ENCODE assay signal across 19 cellular contexts in genomic region chr2:23794234-23794633, GRCh38.
DNase-seq lines count a peak whose midpoint lies in the region; ATAC-seq, FAIRE-seq and TF ChIP-seq lines count a peak whose summit lies in the region.
"Had no signal": no experiment of that assay in that cellular context is flagged by ENCODE, and none has a peak within 500 bp of the region (broad histone marks: within the 10 kb centered on the region; RNA-seq: fewer than 3 reads in every experiment).

No MANE protein-coding gene starts in this region.

- H4K20me1 ChIP-seq in IMR-90 (ENCODE audit: insufficient read depth, low read length): peaks cover 3% of the 10 kb centered on the region; the same call in 1 of the 2 replicates
- H4K20me1 ChIP-seq in K562 (replicated peaks; ENCODE audit: control insufficient read depth, insufficient read depth, low read length): no peaks in the 10 kb centered on the region
- H4K20me1 ChIP-seq: BLaER1 had no signal

- intact Hi-C loops in IMR-90 (cut with micrococcal nuclease) (no loop called here), K562 (cut with micrococcal nuclease) (no loop called here)

- H2BK15ac ChIP-seq in IMR-90 (ENCODE audit: low read depth, low read length): no peak overlapping the region

- TF ChIP-seq CTCF in A549 (IDR thresholded peaks at IDR 0.05): no peak
- no peak for TF ChIP-seq CTCF in IMR-90 (conservative IDR thresholded peaks at IDR 0.05; ENCODE audit: low read depth, low read length)
- TF ChIP-seq CTCF in K562 (IDR thresholded peaks at IDR 0.05 in 2 of 3, conservative IDR thresholded peaks at IDR 0.05 in 1 of 3; ENCODE audit: insufficient read depth in 2 of 3, low read depth in 1 of 3, low read length in 3 of 3): no peak

- no peak overlapping the region for H4K91ac ChIP-seq in IMR-90 (ENCODE audit: insufficient read depth, low read depth, low read length)

- H3K23ac ChIP-seq in IMR-90 (ENCODE audit: low read depth, low read length): no peak overlapping the region

- CTCF ChIA-PET in A549 (lab: Yijun Ruan, JAX) (interaction anchor here (0.9 kb wide), 1 partner anchor 13 kb away, joined by 3 read pairs; no protein-coding TSS in a partner anchor), IMR-90 (lab: Yijun Ruan, JAX) (no interaction called here), K562 (lab: Yijun Ruan, JAX; ENCODE audit: low intra/inter-chr PET ratio) (no interaction called here)

- ATAC-seq in A549 (no peak), IMR-90 (ENCODE audit: low read depth) (no peak), K562 (peak; percentile 15; the same call in 1 of the 3 replicates), HG02623 (IDR thresholded peaks at IDR 0.05; ENCODE audit: unreplicated experiment) (no peak)
- ATAC-seq: CD8-positive, alpha-beta T cell; GM12878 had no signal

- H2AFZ ChIP-seq in IMR-90 (replicated peaks; ENCODE audit: low read length, poor library complexity) (no peak overlapping the region), K562 (ENCODE audit: low read depth, low read length) (no peak overlapping the region)

- no peaks in the 10 kb centered on the region for H3K36me3 ChIP-seq in IMR-90 (ENCODE audit: control insufficient read depth, insufficient read depth, low read length)
- peaks cover 6% of the 10 kb centered on the region; the same call in 2 of the 3 replicates for H3K36me3 ChIP-seq in K562 (ENCODE audit: control insufficient read depth, insufficient read depth, low read length)
- H3K36me3 ChIP-seq: BE2C had no signal

- H2AK9ac ChIP-seq in IMR-90 (replicated peaks; ENCODE audit: low read depth, low read length, poor library complexity): no peak overlapping the region

- H3K79me2 ChIP-seq in K562 (ENCODE audit: control insufficient read depth, insufficient read depth, low read length): no peaks in the 10 kb centered on the region

- H4K5ac ChIP-seq in IMR-90 (ENCODE audit: low read depth, low read length): no peak overlapping the region

- H3K79me1 ChIP-seq in IMR-90 (ENCODE audit: low read depth in 1 of 2, low read length in 2 of 2): peaks cover 8 to 9% of the 10 kb centered on the region in 2 experiments; a peak in 2 of 4 replicates

- H3K27ac ChIP-seq in A549 (0 out of 6 replicates have a peak overlapping the region, but pooled peaks of 1 of the 2 experiments have one; percentile 6), IMR-90 (ENCODE audit: insufficient read depth, low read length) (no peak overlapping the region), K562 (ENCODE audit: extremely low read depth, low read depth, low read length) (no peak overlapping the region), caudate nucleus (ENCODE audit: low read depth, low read length) (no peak overlapping the region)
- H3K27ac ChIP-seq: 22Rv1, BLaER1 had no signal

- TF ChIP-seq RAD21 in A549 (conservative IDR thresholded peaks at IDR 0.05 in 1 of 2, IDR thresholded peaks at IDR 0.05 in 1 of 2) (no peak), IMR-90 (IDR thresholded peaks at IDR 0.05; ENCODE audit: low read length) (no peak), K562 (CRISPR knock-in tag; conservative IDR thresholded peaks at IDR 0.05 in 1 of 2, IDR thresholded peaks at IDR 0.05 in 1 of 2) (no peak)

- TF ChIP-seq EP300 in A549 (IDR thresholded peaks at IDR 0.05) (no peak), K562 (IDR thresholded peaks at IDR 0.05; ENCODE audit: low read length) (no peak)

- in situ Hi-C loops in IMR-90 (cut with MboI; ENCODE audit: low sequenced_read_pairs): no loop called here
- in situ Hi-C loops in K562 (cut with MboI): no loop called here

- H3K4ac ChIP-seq in IMR-90 (ENCODE audit: low read depth, low read length): peak overlapping the region; percentile 7; the same call in 1 of the 2 replicates

- H2AK5ac ChIP-seq in IMR-90 (ENCODE audit: low read depth, low read length): peak overlapping the region; percentile 20; the same call in 1 of the 2 replicates

- H2BK20ac ChIP-seq in IMR-90 (ENCODE audit: low read depth, low read length): no peak overlapping the region

- H3K9ac ChIP-seq in IMR-90 (ENCODE audit: low read depth, low read length): no peak overlapping the region
- H3K9ac ChIP-seq in K562 (ENCODE audit: insufficient read depth in 1 of 2, low read depth in 2 of 2, low read length in 2 of 2): no peak overlapping the region
- H3K9ac ChIP-seq: BLaER1 had no signal

- FAIRE-seq in A549 (lab: Jason Lieb, UNC): no peak
- FAIRE-seq in K562 (lab: Jason Lieb, UNC): no peak
- FAIRE-seq: D721Med, GM12878, GM12892, GM18507 had no signal

- dilution Hi-C loops in IMR-90 (cut with HindIII; ENCODE audit: low sequenced_read_pairs, unreplicated experiment): no loop called here

- no peak overlapping the region for H3K14ac ChIP-seq in IMR-90 (replicated peaks; ENCODE audit: low read depth, low read length)

- POLR2A ChIA-PET in A549 (lab: Yijun Ruan, JAX) (no interaction called here), IMR-90 (lab: Charles Lee; ENCODE audit: unreplicated experiment) (no interaction called here), K562 (lab: Yijun Ruan, JAX) (no interaction called here)

- H2BK5ac ChIP-seq in IMR-90 (ENCODE audit: low read depth, low read length, poor library complexity, severe bottlenecking): no peak overlapping the region

- no peak overlapping the region; a peak in 1 of 4 replicates for H4K8ac ChIP-seq in IMR-90 (ENCODE audit: low read depth in 2 of 2, low read length in 2 of 2)

- no peaks in the 10 kb centered on the region for H3K9me3 ChIP-seq in A549
- H3K9me3 ChIP-seq in IMR-90 (ENCODE audit: control insufficient read depth, insufficient read depth, low read length): no peaks in the 10 kb centered on the region
- H3K9me3 ChIP-seq in K562 (replicated peaks; ENCODE audit: control insufficient read depth, insufficient read depth, low read depth, low read length): no peaks in the 10 kb centered on the region
- H3K9me3 ChIP-seq: BE2C, BLaER1, Caco-2 had no signal

- H3K56ac ChIP-seq in IMR-90 (ENCODE audit: extremely low read depth, insufficient read depth, low read length): no peak overlapping the region

- peak overlapping the region; percentile 55; the same call in 1 of the 2 replicates for H3K18ac ChIP-seq in IMR-90 (ENCODE audit: low read depth, low read length)

- no TSS peak for BruUV-seq in IMR-90 (replicated peaks; lab: Mats Ljungman, UMichigan)
- no TSS peak for BruUV-seq in K562 (replicated peaks; lab: Mats Ljungman, UMichigan)

- WGBS in A549 (ENCODE audit: missing lambda C conversion rate): 96% methylated on average over 1 of the region's 1 CpG
- no CpG with 5 or more reads among the region's 1 CpG for WGBS in IMR-90 (ENCODE audit: extremely low coverage in 2 of 2, insufficient read length in 1 of 2), 2 experiments
- 87% methylated on average over 1 of the region's 1 CpG for whole genome bisulfite sequencing in K562 (ENCODE audit: insufficient coverage, low coverage, missing lambda C conversion rate)

- peaks cover 23% of the 10 kb centered on the region for H3K4me1 ChIP-seq in A549
- H3K4me1 ChIP-seq in IMR-90 (ENCODE audit: control insufficient read depth, insufficient read depth, low read length): peaks cover 9% of the 10 kb centered on the region
- peaks cover 4 to 19% of the 10 kb centered on the region in 2 experiments; a peak in 3 of 5 replicates for H3K4me1 ChIP-seq in K562 (replicated peaks in 1 of 2; ENCODE audit: control insufficient read depth in 2 of 2, insufficient read depth in 2 of 2, low read length in 2 of 2)
- H3K4me1 ChIP-seq: BE2C, BLaER1 had no signal

- no peaks in the 10 kb centered on the region for H3K27me3 ChIP-seq in IMR-90 (ENCODE audit: control insufficient read depth, insufficient read depth, low read length)
- no peaks in the 10 kb centered on the region for H3K27me3 ChIP-seq in K562 (ENCODE audit: control insufficient read depth in 2 of 2, insufficient read depth in 2 of 2, low read length in 2 of 2)
- H3K27me3 ChIP-seq: BE2C, BLaER1 had no signal

- H3K9me1 ChIP-seq in IMR-90 (ENCODE audit: insufficient read depth, low read length): peaks cover 3% of the 10 kb centered on the region; the same call in 1 of the 2 replicates
- H3K9me1 ChIP-seq in K562 (ENCODE audit: control insufficient read depth, insufficient read depth, low read length): no peaks in the 10 kb centered on the region

- H3K4me2 ChIP-seq in A549 (no peak overlapping the region), IMR-90 (ENCODE audit: low read depth, low read length) (no peak overlapping the region), K562 (ENCODE audit: insufficient read depth, low read length) (no peak overlapping the region)
- H3K4me2 ChIP-seq: BLaER1 had no signal

- H2BK120ac ChIP-seq in IMR-90 (ENCODE audit: low read depth, low read length): no peak overlapping the region

- TF ChIP-seq POLR2A in A549 (IDR thresholded peaks at IDR 0.05; ENCODE audit: low read length) (no peak), IMR-90 (IDR thresholded peaks at IDR 0.05; ENCODE audit: low read depth, low read length) (no peak), K562 (conservative IDR thresholded peaks at IDR 0.05) (no peak)

- DNase-seq in A549 (ENCODE audit: low read depth in 1 of 2, low spot score in 1 of 2) (no peak), IMR-90 (no peak), K562 (ENCODE audit: extremely low read depth in 1 of 4, low spot score in 3 of 4) (no peak), caudate nucleus (lab: John Stamatoyannopoulos, UW) (no peak)
- DNase-seq: ACHN; BE2C; C1 segment of cervical spinal cord; Caco-2; Calu3; CD4-positive, alpha-beta T cell; CD8-positive, alpha-beta T cell; DMS79 treated with DMSO at 0.1 percent for 48 hours had no signal

- H3K4me3 ChIP-seq in A549: no peak overlapping the region
- H3K4me3 ChIP-seq in IMR-90 (ENCODE audit: insufficient read depth, low read depth, low read length): no peak overlapping the region
- no peak overlapping the region for H3K4me3 ChIP-seq in K562
- H3K4me3 ChIP-seq: BLaER1, GM12878 had no signal

TF ChIP-seq in A549, 52 proteins besides CTCF, POLR2A, EP300 and RAD21:
- no peak for TF ChIP-seq HEYL (CRISPR knock-in tag; IDR thresholded peaks at IDR 0.05)
- no peak for TF ChIP-seq JUN (IDR thresholded peaks at IDR 0.05)
- TF ChIP-seq MAFK (IDR thresholded peaks at IDR 0.05; ENCODE audit: partially characterized antibody): peak; percentile 56
- no peak for TF ChIP-seq HDAC2 (IDR thresholded peaks at IDR 0.05)

TF ChIP-seq in K562, 482 proteins besides CTCF, POLR2A, EP300 and RAD21:
- TF ChIP-seq C11orf30 (IDR thresholded peaks at IDR 0.05; ENCODE audit: low read depth) (peak; percentile 40; the same call in 1 of the 2 replicates), ZNF316 (IDR thresholded peaks at IDR 0.05) (peak; percentile 58), TOE1 (IDR thresholded peaks at IDR 0.05; ENCODE audit: borderline replicate concordance) (no peak), TOE1 (CRISPR knock-in tag; IDR thresholded peaks at IDR 0.05; ENCODE audit: borderline replicate concordance, low read depth) (no peak)

Comparison
In these comparisons a context has a peak if more than half of its experiments do, and no peak if none do; other contexts are left out.
1. Of the 35 proteins assayed by ChIP-seq in both K562 and A549: peak only in K562: none; only in A549: MAFK; in both: none; in neither: 34.